ENCODE assay signal across 19 cellular contexts in genomic region chr13:33275916-33276315, GRCh38. TPM values are rescaled to one million over a fixed set of nuclear protein-coding genes. Genes with fewer than 3 reads are reported as not detected.
DNase-seq lines count a peak whose midpoint lies in the region; ATAC-seq, FAIRE-seq and TF ChIP-seq lines count a peak whose summit lies in the region.
"Had no signal": no experiment of that assay in that cellular context is flagged by ENCODE, and none has a peak within 500 bp of the region (broad histone marks: within the 10 kb centered on the region; RNA-seq: fewer than 3 reads in every experiment).

No MANE protein-coding gene starts in this region.

- TF ChIP-seq EP300 in sigmoid colon (IDR thresholded peaks at IDR 0.05) = no peak

- H3K4me1 Mint-ChIP-seq in activated T-helper 1 cell treated with anti-CD3 and anti-CD28 coated beads, Interleukin-12 subunit alpha, Interleukin-12 subunit beta, Interleukin-2, Interleukin-4 antibody, amounts not matched to agents 30 ng/mL and 10 ng/mL and 1 ng/mL, durations not matched to agents 14 hours and 24 hours and 36 hours (ENCODE audit: low read depth) = no peaks in the 10 kb centered on the region
- H3K4me1 Mint-ChIP-seq: central memory CD8-positive, alpha-beta T cell; nephron progenitor cell had no signal

- CTCF ChIA-PET in BJ (lab: Yijun Ruan, JAX) = interaction anchor here (1.0 to 1.4 kb wide), 2 partner anchors 40 to 48 kb away, joined by 3 to 4 read pairs; no protein-coding TSS in a partner anchor

- ATAC-seq in RWPE2 (ENCODE audit: low read depth) (no peak), left cardiac atrium (peak; percentile 56 to 72)
- ATAC-seq: HepG2; stimulated activated naive CD8-positive, alpha-beta T cell treated with anti-CD3 and anti-CD28 coated beads, Interleukin-15, Interleukin-2, amounts not matched to agents 100 U/mL and 50 U/mL, for 24 hours had no signal

- H3K9me3 Mint-ChIP-seq in activated T-helper 1 cell treated with anti-CD3 and anti-CD28 coated beads, Interleukin-12 subunit alpha, Interleukin-12 subunit beta, Interleukin-2, Interleukin-4 antibody, amounts not matched to agents 30 ng/mL and 10 ng/mL and 1 ng/mL, durations not matched to agents 14 hours and 24 hours and 36 hours = no peaks in the 10 kb centered on the region
- H3K9me3 Mint-ChIP-seq: central memory CD8-positive, alpha-beta T cell; nephron progenitor cell had no signal

- H3K27ac Mint-ChIP-seq in activated T-helper 1 cell treated with anti-CD3 and anti-CD28 coated beads, Interleukin-12 subunit alpha, Interleukin-12 subunit beta, Interleukin-2, Interleukin-4 antibody, amounts not matched to agents 30 ng/mL and 10 ng/mL and 1 ng/mL, durations not matched to agents 14 hours and 24 hours and 36 hours = no peak overlapping the region
- H3K27ac Mint-ChIP-seq: nephron progenitor cell had no signal

- H3K27ac ChIP-seq in RWPE2 (ENCODE audit: poor library complexity, severe bottlenecking) (peak overlapping the region; percentile 99), sigmoid colon (peak overlapping the region in 3 of 4 donors; percentile 52 to 94 (median 93))

- no peak overlapping the region for H3K4me3 ChIP-seq in BJ (ENCODE audit: low read depth, low read length)
- no peak overlapping the region for H3K4me3 ChIP-seq in RWPE2 (ENCODE audit: severe bottlenecking)
- no peak overlapping the region for H3K4me3 ChIP-seq in sigmoid colon
- H3K4me3 ChIP-seq: adrenal gland had no signal

- TF ChIP-seq CTCF in BJ (IDR thresholded peaks at IDR 0.05; ENCODE audit: insufficient read depth, low read depth, low read length) (no peak), RWPE2 (IDR thresholded peaks at IDR 0.05; ENCODE audit: poor library complexity, severe bottlenecking) (no peak), sigmoid colon (IDR thresholded peaks at IDR 0.05) (no peak)

- no peaks in the 10 kb centered on the region for H3K36me3 Mint-ChIP-seq in activated T-helper 1 cell treated with anti-CD3 and anti-CD28 coated beads, Interleukin-12 subunit alpha, Interleukin-12 subunit beta, Interleukin-2, Interleukin-4 antibody, amounts not matched to agents 30 ng/mL and 10 ng/mL and 1 ng/mL, durations not matched to agents 14 hours and 24 hours and 36 hours (ENCODE audit: low read depth)

- intact Hi-C loops in left cardiac atrium (cut with DNase I) = no loop called here
- intact Hi-C loops in sigmoid colon (cut with DNase I) = loop anchor here (5.0 kb wide), 1 partner anchor 59 kb away; no protein-coding TSS in a partner anchor
- intact Hi-C loops in activated T-helper 1 cell treated with anti-CD3 and anti-CD28 coated beads, Interleukin-12 subunit alpha, Interleukin-12 subunit beta, Interleukin-2, Interleukin-4 antibody, amounts not matched to agents 30 ng/mL and 10 ng/mL and 1 ng/mL, durations not matched to agents 14 hours and 24 hours and 36 hours (cut with micrococcal nuclease) = no loop called here

- H3K27me3 ChIP-seq in BJ (ENCODE audit: control insufficient read depth, insufficient read depth, low read length) = no peaks in the 10 kb centered on the region
- H3K27me3 ChIP-seq in RWPE2 (ENCODE audit: insufficient read depth, poor library complexity, severe bottlenecking) = no peaks in the 10 kb centered on the region
- H3K27me3 ChIP-seq in sigmoid colon = no peaks in the 10 kb centered on the region
- H3K27me3 ChIP-seq: adrenal gland had no signal

- no peak for FAIRE-seq in GM19239 (lab: Jason Lieb, UNC)
- FAIRE-seq: frontal cortex, HepG2 had no signal

- DNase-seq in BJ (ENCODE audit: low read depth) (peak; percentile 48), RWPE2 (ENCODE audit: low spot score) (no peak), left cardiac atrium (no peak), sigmoid colon (no peak), COLO668 (lab: John Stamatoyannopoulos, UW; ENCODE audit: unreplicated experiment) (no peak), NOMO-1 treated with DMSO at 0.1 percent for 48 hours (lab: John Stamatoyannopoulos, UW; ENCODE audit: unreplicated experiment) (no peak), GM19239 (ENCODE audit: insufficient read length, low spot score) (no peak)
- no peak for DNase-seq in activated T-helper 1 cell treated with anti-CD3 and anti-CD28 coated beads, Interleukin-12 subunit alpha, Interleukin-12 subunit beta, Interleukin-2, Interleukin-4 antibody, amounts not matched to agents 30 ng/mL and 10 ng/mL and 1 ng/mL, durations not matched to agents 14 hours and 24 hours and 36 hours (ENCODE audit: low spot score)
- DNase-seq: activated CD8-positive, alpha-beta memory T cell treated with anti-CD3 and anti-CD28 coated beads for 24 hours; adrenal gland; MM.1S; NCI-H1694 treated with DMSO at 0.1 percent for 48 hours; nephron progenitor cell; SHP77; stimulated activated naive CD8-positive, alpha-beta T cell treated with anti-CD3 and anti-CD28 coated beads, Interleukin-15, Interleukin-2, amounts not matched to agents 100 U/mL and 50 U/mL, for 24 hours; T-helper 2 cell had no signal

- POLR2A ChIA-PET in BJ (lab: Charles Lee) = no interaction called here

- no peak for TF ChIP-seq POLR2A in sigmoid colon (IDR thresholded peaks at IDR 0.05)

- H3K9me3 ChIP-seq in RWPE2 (ENCODE audit: severe bottlenecking) (no peaks in the 10 kb centered on the region), sigmoid colon (no peaks in the 10 kb centered on the region)
- H3K9me3 ChIP-seq: adrenal gland had no signal

- H3K4me1 ChIP-seq in RWPE2 (ENCODE audit: insufficient read depth, poor library complexity, severe bottlenecking) = peaks cover 69% of the 10 kb centered on the region
- peaks cover 0 to 96% (median 81%) of the 10 kb centered on the region in 4 donors for H3K4me1 ChIP-seq in sigmoid colon

- no peak overlapping the region for H3K4me3 Mint-ChIP-seq in activated T-helper 1 cell treated with anti-CD3 and anti-CD28 coated beads, Interleukin-12 subunit alpha, Interleukin-12 subunit beta, Interleukin-2, Interleukin-4 antibody, amounts not matched to agents 30 ng/mL and 10 ng/mL and 1 ng/mL, durations not matched to agents 14 hours and 24 hours and 36 hours
- H3K4me3 Mint-ChIP-seq: central memory CD8-positive, alpha-beta T cell; nephron progenitor cell had no signal

- H3K27me3 Mint-ChIP-seq in activated T-helper 1 cell treated with anti-CD3 and anti-CD28 coated beads, Interleukin-12 subunit alpha, Interleukin-12 subunit beta, Interleukin-2, Interleukin-4 antibody, amounts not matched to agents 30 ng/mL and 10 ng/mL and 1 ng/mL, durations not matched to agents 14 hours and 24 hours and 36 hours (ENCODE audit: insufficient read depth) = peaks cover 4% of the 10 kb centered on the region

- 88 to 93% methylated on average over 3 of the region's 3 CpGs for WGBS in sigmoid colon, 2 donors

- no peaks in the 10 kb centered on the region; the same call in 1 of the 2 replicates for H3K36me3 ChIP-seq in BJ (ENCODE audit: control insufficient read depth, insufficient read depth, low read length)
- peaks cover 45% of the 10 kb centered on the region for H3K36me3 ChIP-seq in RWPE2 (ENCODE audit: low read depth)
- peaks cover 0 to 5% (median 0%) of the 10 kb centered on the region in 4 donors for H3K36me3 ChIP-seq in sigmoid colon
- H3K36me3 ChIP-seq: adrenal gland had no signal

RNA-seq across cellular contexts. Expression of gene STARD13, which starts 9.6 kb away (rescaled TPM):
- polyA plus RNA-seq in BJ (2011; rRNA removed) = 18.0 and 21.2 TPM in 2 replicates
- 77.1 and 91.6 TPM in 2 replicates for polyA minus RNA-seq in BJ (2011; rRNA and poly(A)+ RNA removed)
- total RNA-seq in left cardiac atrium = 10 to 100 TPM; 26.8 to 33.3 TPM
- total RNA-seq in sigmoid colon = 100 to 1,000 TPM in 1 of 4 donors, 10 to 100 TPM in 3; 66.7 to 102 (median 81.8) TPM
- polyA plus RNA-seq in sigmoid colon = 10 to 100 TPM in 1 of 3 donors, 1 to 10 TPM in 2; 3.7 to 14.1 (median 6.0) TPM
- 6.9 and 7.2 TPM in 2 replicates for total RNA-seq in activated T-helper 1 cell treated with anti-CD3 and anti-CD28 coated beads, Interleukin-12 subunit alpha, Interleukin-12 subunit beta, Interleukin-2, Interleukin-4 antibody, amounts not matched to agents 30 ng/mL and 10 ng/mL and 1 ng/mL, durations not matched to agents 14 hours and 24 hours and 36 hours
